In genomic region chr6:26003102-26003694, GRCh38 we compare ENCODE assay signal across 8 cellular contexts. TPM values are rescaled to one million over a fixed set of nuclear protein-coding genes. Genes with fewer than 3 reads are reported as not detected.
A peak's percentile ranks its signal among the peaks of the same experiment; 100 is the strongest.
DNase-seq lines count a peak whose midpoint lies in the region; ATAC-seq, FAIRE-seq and TF ChIP-seq lines count a peak whose summit lies in the region.

No MANE protein-coding gene starts in this region.

- WGBS in prostate gland, result 2% methylated on average over 3 of the region's 3 CpGs

- intact Hi-C loops in head of caudate nucleus (cut with DNase I) (no loop called here), prostate gland (cut with DNase I) (no loop called here)

- POLR2A ChIA-PET in CD8-positive, alpha-beta memory T cell (lab: Charles Lee), result interaction anchor here (1.0 kb wide), 3 partner anchors 18 to 231 kb away, joined by 3 to 7 read pairs (median 3); a partner anchor contains a TSS

- CTCF ChIA-PET in CD8-positive, alpha-beta memory T cell (lab: Charles Lee), result interaction anchor here (1.0 to 8.1 kb wide), 13 partner anchors 9 to 1890 kb away, joined by 3 to 100 read pairs (median 6); a partner anchor contains a TSS

- no peaks in the 10 kb centered on the region for H3K79me2 ChIP-seq in OCI-LY3 (ENCODE audit: low read length)

- H2AFZ ChIP-seq in OCI-LY3 (ENCODE audit: low read depth, low read length), result no peak overlapping the region

- no peaks in the 10 kb centered on the region for H3K4me1 ChIP-seq in CD8-positive, alpha-beta memory T cell (ENCODE audit: insufficient read depth, low read length)
- H3K4me1 ChIP-seq in OCI-LY3 (ENCODE audit: low read length) (no peaks in the 10 kb centered on the region), prostate gland (replicated peaks) (no peaks in the 10 kb centered on the region)

- H3K4me3 Mint-ChIP-seq in CD8-positive, alpha-beta memory T cell, result no peak overlapping the region

- H3K9me3 Mint-ChIP-seq in CD8-positive, alpha-beta memory T cell, result no peaks in the 10 kb centered on the region

- peaks cover 0 to 8% (median 0%) of the 10 kb centered on the region in 3 donors for H3K4me1 Mint-ChIP-seq in CD8-positive, alpha-beta memory T cell

- no peaks in the 10 kb centered on the region for H3K36me3 ChIP-seq in CD8-positive, alpha-beta memory T cell (ENCODE audit: insufficient read depth, low read length)
- H3K36me3 ChIP-seq in OCI-LY3 (replicated peaks; ENCODE audit: low read depth, low read length) (no peaks in the 10 kb centered on the region), prostate gland (no peaks in the 10 kb centered on the region)

- H3K9me3 ChIP-seq in CD8-positive, alpha-beta memory T cell (ENCODE audit: low read length), result no peaks in the 10 kb centered on the region
- no peaks in the 10 kb centered on the region for H3K9me3 ChIP-seq in OCI-LY3 (ENCODE audit: insufficient read depth, low read length)
- no peaks in the 10 kb centered on the region for H3K9me3 ChIP-seq in prostate gland

- TF ChIP-seq POLR2A in H54 (IDR thresholded peaks at IDR 0.05; ENCODE audit: low read depth, low read length) (no peak), prostate gland (IDR thresholded peaks at IDR 0.05) (no peak)

- ATAC-seq in GM19467 (IDR thresholded peaks at IDR 0.05; ENCODE audit: unreplicated experiment), result no peak
- no peak for ATAC-seq in GM21576 (IDR thresholded peaks at IDR 0.05; ENCODE audit: unreplicated experiment)

- no peaks in the 10 kb centered on the region for H3K27me3 ChIP-seq in CD8-positive, alpha-beta memory T cell (ENCODE audit: insufficient read depth, low read length, poor library complexity, severe bottlenecking)
- H3K27me3 ChIP-seq in OCI-LY3 (ENCODE audit: low read depth, low read length) (no peaks in the 10 kb centered on the region), prostate gland (replicated peaks; ENCODE audit: insufficient read depth) (no peaks in the 10 kb centered on the region)

- no peaks in the 10 kb centered on the region for H3K27me3 Mint-ChIP-seq in CD8-positive, alpha-beta memory T cell

- no peak overlapping the region for H3K27ac Mint-ChIP-seq in CD8-positive, alpha-beta memory T cell

- no peak overlapping the region for H3K4me3 ChIP-seq in CD8-positive, alpha-beta memory T cell (ENCODE audit: low read length)
- H3K4me3 ChIP-seq in OCI-LY3 (ENCODE audit: low read length) (no peak overlapping the region), prostate gland (no peak overlapping the region)

- peaks cover 11 to 28% (median 14%) of the 10 kb centered on the region in 3 donors for H3K36me3 Mint-ChIP-seq in CD8-positive, alpha-beta memory T cell

- no peak overlapping the region for H3K27ac ChIP-seq in CD8-positive, alpha-beta memory T cell (ENCODE audit: low read depth, low read length)
- H3K27ac ChIP-seq in OCI-LY3 (ENCODE audit: low read length), result no peak overlapping the region
- no peak overlapping the region for H3K27ac ChIP-seq in prostate gland

- H3K9ac ChIP-seq in OCI-LY3 (ENCODE audit: low read length), result no peak overlapping the region

- H4K20me1 ChIP-seq in OCI-LY3 (ENCODE audit: insufficient read depth, low read length), result no peaks in the 10 kb centered on the region

- no peak overlapping the region for H3K4me2 ChIP-seq in OCI-LY3 (ENCODE audit: low read length)

- TF ChIP-seq CTCF in OCI-LY3 (IDR thresholded peaks at IDR 0.05; ENCODE audit: low read depth, low read length), result peak; percentile 53
- TF ChIP-seq CTCF in prostate gland (IDR thresholded peaks at IDR 0.05), result peak; percentile 19 to 67 (median 54)

- peak; percentile 82 for FAIRE-seq in H54 (lab: Jason Lieb, UNC)

- DNase-seq in CD8-positive, alpha-beta memory T cell, result peak; percentile 17 to 65 (median 28)
- DNase-seq in H54 (ENCODE audit: insufficient read length, low spot score) (no peak), head of caudate nucleus (peak in 40 of 42 donors; percentile 23 to 85 (median 62)), prostate gland (ENCODE audit: low spot score) (peak; percentile 52)
- DNase-seq in activated gamma-delta T cell treated with anti-CD3 and anti-CD28 coated beads, Interleukin-2, amount 50 U/mL, for 16 hours (ENCODE audit: low read depth), result peak; percentile 36

RNA-seq across cellular contexts. Expression of gene TRIM38, which starts 40.6 kb away (rescaled TPM):
- 10 to 100 TPM; 10.8 to 11.2 TPM for total RNA-seq in CD8-positive, alpha-beta memory T cell
- 10.1 TPM for polyA plus RNA-seq in CD8-positive, alpha-beta memory T cell
- 10 to 100 TPM in 1 of 2 donors, 1 to 10 TPM in 1; 8.7 to 12.0 TPM for total RNA-seq in prostate gland
